In the genomic region with DNA sequence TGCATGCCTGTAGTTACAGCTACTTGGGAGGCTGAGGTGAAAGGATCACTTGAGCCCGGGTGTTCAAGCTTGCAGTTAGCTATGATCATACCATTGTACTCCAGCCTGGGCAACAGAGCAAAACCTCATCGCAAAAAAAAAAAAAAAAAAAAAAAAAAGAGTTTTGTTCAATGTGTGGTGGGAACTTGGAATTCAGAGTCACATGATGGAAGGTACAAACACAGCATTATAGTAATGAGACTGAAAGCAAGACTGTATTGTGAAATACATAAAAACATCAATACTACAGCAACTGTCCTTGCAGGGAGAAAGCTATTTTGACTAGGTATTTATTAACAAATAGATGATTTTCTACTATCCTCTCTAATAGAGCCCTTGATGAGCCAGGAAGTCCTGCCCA, we compare ENCODE assay signal across 27 cellular contexts.
"Had no signal": no experiment of that assay in that cellular context is flagged by ENCODE, and none has a peak within 500 bp of the region (broad histone marks: within the 10 kb centered on the region; RNA-seq: fewer than 3 reads in every experiment).

No MANE protein-coding gene starts in this region.

- H3K4me1 Mint-ChIP-seq: stimulated activated naive CD8-positive, alpha-beta T cell treated with anti-CD3 and anti-CD28 coated beads, Interleukin-15, amount 100 ng/mL, for 72 hours had no signal

- H3K27me3 ChIP-seq: colonic mucosa, esophagus squamous epithelium, left lung, pancreas, right atrium auricular region, suprapubic skin, transverse colon, upper lobe of right lung, uterus had no signal

- DNase-seq: colonic mucosa; effector CD8-positive, alpha-beta T cell; endodermal cell; esophagus squamous epithelium; head of caudate nucleus; left lung; mammary epithelial cell; mesendoderm; naive thymus-derived CD8-positive, alpha-beta T cell; occipital lobe; pancreas; stimulated activated CD4-positive, alpha-beta T cell treated with anti-CD3 and anti-CD28 coated beads, Interleukin-12 subunit alpha, Interleukin-12 subunit beta, amount 100 ng/mL, for 4 hours; stimulated activated CD4-positive, alpha-beta T cell treated with anti-CD3 and anti-CD28 coated beads, Interleukin-1b, Interleukin-23, amount 100 ng/mL, for 48 hours; stimulated activated CD4-positive, alpha-beta T cell treated with anti-CD3 and anti-CD28 coated beads, Interleukin-4, amount 100 ng/mL, for 1 hour; stimulated activated CD8-positive, alpha-beta memory T cell treated with anti-CD3 and anti-CD28 coated beads, Interleukin-4, amount 100 ng/mL, for 48 hours; stimulated activated naive CD4-positive, alpha-beta T cell; stimulated activated naive CD8-positive, alpha-beta T cell treated with anti-CD3 and anti-CD28 coated beads, Interleukin-15, amount 100 ng/mL, for 72 hours; transverse colon; upper lobe of right lung; uterus had no signal

- H3K4me1 ChIP-seq: colonic mucosa, transverse colon, upper lobe of right lung, uterus had no signal

- H3K36me3 Mint-ChIP-seq: naive thymus-derived CD8-positive, alpha-beta T cell had no signal

- H3K27me3 Mint-ChIP-seq: central memory CD8-positive, alpha-beta T cell; dendritic cell treated with granulocyte-macrophage colony-stimulating factor and Interleukin-4, amounts not matched to agents 40 ng/mL and 50 ng/mL, for 4 days; stimulated activated naive CD8-positive, alpha-beta T cell treated with anti-CD3 and anti-CD28 coated beads, Interleukin-15, amount 100 ng/mL, for 72 hours had no signal

- H3K4me2 ChIP-seq: smooth muscle cell had no signal

- H3K4me3 ChIP-seq: colonic mucosa, esophagus squamous epithelium, left lung, pancreas, right atrium auricular region, smooth muscle cell, suprapubic skin, transverse colon, upper lobe of right lung, uterus had no signal

- H3K27ac ChIP-seq: colonic mucosa, epithelial cell of prostate, esophagus squamous epithelium, left lung, pancreas, right atrium auricular region, suprapubic skin, transverse colon, upper lobe of right lung, uterus had no signal

- H3K9me3 Mint-ChIP-seq: central memory CD8-positive, alpha-beta T cell; dendritic cell treated with granulocyte-macrophage colony-stimulating factor and Interleukin-4, amounts not matched to agents 40 ng/mL and 50 ng/mL, for 4 days; endodermal cell; naive thymus-derived CD8-positive, alpha-beta T cell; stimulated activated naive CD8-positive, alpha-beta T cell treated with anti-CD3 and anti-CD28 coated beads, Interleukin-15, amount 100 ng/mL, for 72 hours had no signal

- ATAC-seq: left lung; naive thymus-derived CD8-positive, alpha-beta T cell; sciatic nerve; stimulated activated naive CD8-positive, alpha-beta T cell treated with anti-CD3 and anti-CD28 coated beads, Interleukin-15, amount 100 ng/mL, for 72 hours had no signal

- H3K36me3 ChIP-seq: colonic mucosa, esophagus squamous epithelium, left lung, pancreas, right atrium auricular region, suprapubic skin, transverse colon, upper lobe of right lung, uterus had no signal

- H3K4me3 Mint-ChIP-seq: central memory CD8-positive, alpha-beta T cell; dendritic cell treated with granulocyte-macrophage colony-stimulating factor and Interleukin-4, amounts not matched to agents 40 ng/mL and 50 ng/mL, for 4 days; endodermal cell; naive thymus-derived CD8-positive, alpha-beta T cell; stimulated activated naive CD8-positive, alpha-beta T cell treated with anti-CD3 and anti-CD28 coated beads, Interleukin-15, amount 100 ng/mL, for 72 hours had no signal

- H3K9me3 ChIP-seq: colonic mucosa, esophagus squamous epithelium, left lung, pancreas, right atrium auricular region, suprapubic skin, transverse colon, upper lobe of right lung, uterus had no signal
